ENCODE assay signal across 9 cellular contexts in the genomic region with DNA sequence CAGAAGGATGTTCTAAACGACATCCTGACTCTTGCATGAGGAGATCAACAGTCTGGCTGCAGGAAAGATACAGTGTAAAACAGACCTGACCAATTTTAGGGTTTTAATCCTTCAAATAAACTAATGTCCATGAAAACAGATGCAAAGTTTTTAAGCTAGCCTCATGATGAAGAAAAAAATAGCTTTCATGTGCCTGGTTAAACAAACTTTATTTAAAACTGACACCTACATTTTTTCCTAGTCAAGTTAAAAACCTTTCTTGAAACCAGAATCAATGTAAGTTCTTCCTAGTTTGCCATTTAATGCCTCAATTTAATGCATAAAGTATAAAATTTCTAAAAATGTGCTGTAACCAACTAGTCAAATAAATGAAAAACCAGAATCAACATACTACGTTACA. TPM values are rescaled to one million over a fixed set of nuclear protein-coding genes. Genes with fewer than 3 reads are reported as not detected.
DNase-seq lines count a peak whose midpoint lies in the region; ATAC-seq and TF ChIP-seq lines count a peak whose summit lies in the region.
"Had no signal": no experiment of that assay in that cellular context is flagged by ENCODE, and none has a peak within 500 bp of the region (broad histone marks: within the 10 kb centered on the region; RNA-seq: fewer than 3 reads in every experiment).

No MANE protein-coding gene starts in this region.

- H3K27ac Mint-ChIP-seq in chondrocyte (ENCODE audit: unreplicated experiment) (peak overlapping the region; percentile 97), natural killer cell (peak overlapping the region; percentile 86 to 88)

- ATAC-seq in natural killer cell, result no peak

- H3K36me3 ChIP-seq in BE2C (peaks cover 12% of the 10 kb centered on the region), KMS-11 (ENCODE audit: insufficient read depth) (0 out of 2 replicates have a peak, but pooled peaks cover 3% of the 10 kb centered on the region)

- intact Hi-C loops in natural killer cell (cut with micrococcal nuclease), result loop anchor here (5.0 kb wide), 1 partner anchor 49 kb away; no protein-coding TSS in a partner anchor

- H3K36me3 Mint-ChIP-seq in chondrocyte (ENCODE audit: low read depth) (peaks cover 5% of the 10 kb centered on the region), natural killer cell (no peaks in the 10 kb centered on the region)

- DNase-seq in BE2C (no peak), chondrocyte (ENCODE audit: low spot score) (no peak), natural killer cell (no peak), LoVo (ENCODE audit: low spot score) (no peak), NCI-H146 treated with DMSO at 0.1 percent for 48 hours (lab: John Stamatoyannopoulos, UW; ENCODE audit: unreplicated experiment) (no peak), T-helper 9 cell (no peak), NCI-H2227 (lab: John Stamatoyannopoulos, UW; ENCODE audit: unreplicated experiment) (no peak)
- DNase-seq: activated CD4-positive, alpha-beta T cell treated with anti-CD3 and anti-CD28 coated beads for 1 hour had no signal

- peaks cover 2% of the 10 kb centered on the region; the same call in 1 of the 2 replicates for H4K20me1 ChIP-seq in KMS-11 (ENCODE audit: insufficient read depth)

- H3K27ac ChIP-seq in KMS-11, result peak overlapping the region; percentile 33; the same call in 1 of the 2 replicates

- TF ChIP-seq CTCF in BE2C (IDR thresholded peaks at IDR 0.05; ENCODE audit: low read depth, low read length) (no peak), KMS-11 (conservative IDR thresholded peaks at IDR 0.05; ENCODE audit: low read depth, low read length) (no peak), chondrocyte (IDR thresholded peaks at IDR 0.05) (no peak), natural killer cell (IDR thresholded peaks at IDR 0.05) (no peak)

- no peaks in the 10 kb centered on the region for H3K27me3 ChIP-seq in BE2C
- H3K27me3 ChIP-seq in KMS-11 (ENCODE audit: insufficient read depth, low read depth), result no peaks in the 10 kb centered on the region

- H3K4me1 Mint-ChIP-seq in chondrocyte (ENCODE audit: low read depth) (peaks cover 72% of the 10 kb centered on the region), natural killer cell (peaks cover 52 to 55% of the 10 kb centered on the region in 2 donors)

- H3K4me3 Mint-ChIP-seq in chondrocyte (ENCODE audit: unreplicated experiment), result peak overlapping the region; percentile 94
- peak overlapping the region; percentile 90 for H3K4me3 Mint-ChIP-seq in natural killer cell

- H3K27me3 Mint-ChIP-seq in chondrocyte (ENCODE audit: low read depth) (no peaks in the 10 kb centered on the region), natural killer cell (ENCODE audit: low read depth in 2 of 2) (no peaks in the 10 kb centered on the region)

- H3K4me3 ChIP-seq in BE2C (ENCODE audit: low read depth, low read length), result peak overlapping the region; percentile 90
- no peak overlapping the region for H3K4me3 ChIP-seq in KMS-11 (IDR thresholded peaks at IDR 0.05; ENCODE audit: insufficient read depth, low read depth, low read length)

- H2AFZ ChIP-seq in KMS-11 (ENCODE audit: low read depth), result no peak overlapping the region

- peaks cover 89% of the 10 kb centered on the region for H3K79me2 ChIP-seq in KMS-11 (ENCODE audit: insufficient read depth, low read depth)

- H3K4me1 ChIP-seq in BE2C (no peaks in the 10 kb centered on the region; the same call in 1 of the 2 replicates), KMS-11 (ENCODE audit: low read depth, poor library complexity, severe bottlenecking) (peaks cover 70% of the 10 kb centered on the region)

- H3K4me2 ChIP-seq in KMS-11, result peak overlapping the region; percentile 98

- H3K9me3 ChIP-seq in BE2C, result no peaks in the 10 kb centered on the region

- H3K9me3 Mint-ChIP-seq in chondrocyte (ENCODE audit: low read depth) (no peaks in the 10 kb centered on the region), natural killer cell (no peaks in the 10 kb centered on the region)

- peak overlapping the region; percentile 27; the same call in 1 of the 2 replicates for H3K9ac ChIP-seq in KMS-11

RNA-seq across cellular contexts. Expression of gene WDR26, which starts 2.9 kb away (rescaled TPM):
- 56.3 TPM for polyA plus RNA-seq in BE2C (2012; ENCODE audit: insufficient read depth, insufficient read length, low read depth)
- total RNA-seq in chondrocyte, result 79.5 to 84.0 TPM (median 81.5 TPM) in 3 replicates
- 100 to 1,000 TPM; 244 to 310 (median 261) TPM for total RNA-seq in natural killer cell
